8 cellular contexts compared by ENCODE assay signal in the genomic region with DNA sequence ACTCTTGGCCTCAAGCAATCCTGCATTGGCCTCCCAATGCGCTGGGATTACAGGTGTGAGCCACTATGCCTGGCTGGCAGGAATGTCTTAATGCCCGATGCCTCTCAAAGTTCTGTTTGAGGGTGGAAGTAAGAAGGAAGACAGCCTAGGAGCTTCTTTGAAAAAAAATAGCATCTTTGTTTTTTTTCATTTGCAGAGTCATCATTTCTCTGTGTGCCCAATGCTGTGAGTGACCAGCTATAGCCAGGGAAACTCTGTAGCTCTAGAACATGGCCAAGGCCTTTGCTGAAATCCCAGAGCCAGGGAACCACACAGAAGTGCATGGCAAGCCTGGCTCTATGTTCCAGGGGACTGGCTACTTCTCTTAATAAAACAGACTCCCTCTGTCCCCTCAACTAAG.
"Had no signal": no experiment of that assay in that cellular context is flagged by ENCODE, and none has a peak within 500 bp of the region (broad histone marks: within the 10 kb centered on the region; RNA-seq: fewer than 3 reads in every experiment).

No MANE protein-coding gene starts in this region.

- H3K4me2 ChIP-seq: GM23338, KMS-11 had no signal

- FAIRE-seq: H1, H54, HTR-8/SVneo had no signal

- H3K9ac ChIP-seq: KMS-11 had no signal

- H3K4me3 ChIP-seq: GM23338 had no signal

- H3K27ac ChIP-seq: KMS-11 had no signal

- ATAC-seq: GM23338 had no signal

- DNase-seq: H9, HCEC 1CT, KBM-7 had no signal

- H2AFZ ChIP-seq: GM23338 had no signal
